ENCODE assay signal across 8 cellular contexts in the genomic region with DNA sequence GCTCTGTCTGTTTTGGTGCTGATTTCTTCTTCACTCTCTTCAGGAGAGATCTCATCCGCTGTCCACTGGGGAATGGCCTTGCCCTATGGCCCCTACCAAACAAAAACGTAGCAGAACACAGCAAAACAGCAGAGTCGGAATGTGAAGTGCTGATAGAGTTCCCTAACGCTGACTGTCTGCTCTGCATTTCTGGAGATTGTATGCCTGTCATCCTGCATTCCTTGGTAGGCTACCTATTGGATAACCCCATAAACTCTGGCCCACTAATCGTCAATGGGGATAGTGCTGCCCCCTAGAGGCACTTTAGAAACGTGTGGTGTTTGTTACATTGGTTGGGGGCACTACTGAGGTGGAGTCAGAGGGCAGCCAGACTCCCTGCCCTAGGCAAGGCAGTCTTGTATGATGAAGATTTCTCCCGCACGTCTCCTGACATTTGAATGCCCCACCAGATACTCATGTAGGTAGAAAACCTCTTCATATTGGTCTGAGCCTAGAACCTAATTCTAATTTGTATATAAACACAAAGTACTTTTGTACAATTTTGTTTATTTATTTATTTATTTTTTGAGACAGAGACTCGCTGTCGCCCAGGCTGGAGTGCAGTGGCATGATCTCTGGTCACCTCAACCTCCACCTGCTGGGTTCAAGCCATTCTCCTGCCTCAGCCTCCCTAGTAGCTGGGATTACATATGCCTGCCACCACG. TPM values are rescaled to one million over a fixed set of nuclear protein-coding genes. Genes with fewer than 3 reads are reported as not detected.
DNase-seq lines count a peak whose midpoint lies in the region; ATAC-seq, FAIRE-seq and TF ChIP-seq lines count a peak whose summit lies in the region.

No MANE protein-coding gene starts in this region.

- H3K36me3 ChIP-seq in OCI-LY3 (replicated peaks; ENCODE audit: low read depth, low read length) (no peaks in the 10 kb centered on the region), pancreas (no peaks in the 10 kb centered on the region)

- no peak overlapping the region for H3K4me2 ChIP-seq in OCI-LY3 (ENCODE audit: low read length)

- no peak overlapping the region for H3K27ac ChIP-seq in OCI-LY3 (ENCODE audit: low read length)
- H3K27ac ChIP-seq in pancreas, result no peak overlapping the region

- no peaks in the 10 kb centered on the region for H3K4me1 ChIP-seq in OCI-LY3 (ENCODE audit: low read length)
- H3K4me1 ChIP-seq in pancreas, result peaks cover 0 to 3% (median 3%) of the 10 kb centered on the region in 3 donors

- H3K9ac ChIP-seq in OCI-LY3 (ENCODE audit: low read length), result no peak overlapping the region

- TF ChIP-seq CTCF in OCI-LY3 (IDR thresholded peaks at IDR 0.05; ENCODE audit: low read depth, low read length) (peak; percentile 86), pancreas (IDR thresholded peaks at IDR 0.05) (peak; percentile 40 to 75 (median 58))

- no peaks in the 10 kb centered on the region for H4K20me1 ChIP-seq in OCI-LY3 (ENCODE audit: insufficient read depth, low read length)

- intact Hi-C loops in pancreas (cut with DNase I), result no loop called here

- peak; percentile 57 for DNase-seq in DMS53 treated with DMSO at 0.1 percent for 48 hours (lab: John Stamatoyannopoulos, UW; ENCODE audit: unreplicated experiment)
- peak; percentile 52 for DNase-seq in Jurkat, Clone E6-1 (ENCODE audit: low read depth, low spot score)
- peak; percentile 11 for DNase-seq in activated effector memory CD4-positive, alpha-beta T cell treated with Interleukin-2 at 50 U/mL for 16 hours
- DNase-seq in glomerular visceral epithelial cell (ENCODE audit: extremely low spot score), result peak; percentile 46
- peak in 3 of 6 donors; percentile 48 to 74 (median 60) for DNase-seq in pancreas

- H3K27me3 ChIP-seq in OCI-LY3 (ENCODE audit: low read depth, low read length) (no peaks in the 10 kb centered on the region; the same call in 1 of the 2 replicates), pancreas (no peaks in the 10 kb centered on the region)

- ATAC-seq in pancreas (peak; percentile 92 to 100 (median 97)), GM21825 (IDR thresholded peaks at IDR 0.05; ENCODE audit: unreplicated experiment) (no peak), GM21786 (IDR thresholded peaks at IDR 0.05; ENCODE audit: unreplicated experiment) (no peak)

- no peak overlapping the region for H3K4me3 ChIP-seq in Jurkat, Clone E6-1 (ENCODE audit: low read length)
- H3K4me3 ChIP-seq in OCI-LY3 (ENCODE audit: low read length) (no peak overlapping the region), pancreas (no peak overlapping the region)

- H2AFZ ChIP-seq in OCI-LY3 (ENCODE audit: low read depth, low read length), result no peak overlapping the region

- FAIRE-seq in pancreas (lab: Jason Lieb, UNC), result no peak

- WGBS in pancreas, 2 donors, result 27 to 28% methylated on average over 11 of the region's 11 CpGs

- H3K9me3 ChIP-seq in OCI-LY3 (ENCODE audit: insufficient read depth, low read length) (no peaks in the 10 kb centered on the region), pancreas (no peaks in the 10 kb centered on the region)

- no peaks in the 10 kb centered on the region for H3K79me2 ChIP-seq in OCI-LY3 (ENCODE audit: low read length)

RNA-seq across cellular contexts. Expression of a gene that starts 15.6 kb away (rescaled TPM):
- 15.5 TPM for polyA plus RNA-seq in Jurkat, Clone E6-1 (2012; ENCODE audit: insufficient read depth, insufficient read length)
- 10 to 100 TPM; 10.4 to 19.7 (median 14.1) TPM for total RNA-seq in pancreas
- 10 to 100 TPM; 18.8 to 34.0 TPM for polyA plus RNA-seq in pancreas

Comparison
In these comparisons a context has a peak if more than half of its experiments do, and no peak if none do; other contexts are left out.
1. ATAC-seq: peak in pancreas (4 of 4); none in GM21825 (single experiment) and GM21786 (single experiment).